Comparison of ENCODE assay signal across 8 cellular contexts in the genomic region with DNA sequence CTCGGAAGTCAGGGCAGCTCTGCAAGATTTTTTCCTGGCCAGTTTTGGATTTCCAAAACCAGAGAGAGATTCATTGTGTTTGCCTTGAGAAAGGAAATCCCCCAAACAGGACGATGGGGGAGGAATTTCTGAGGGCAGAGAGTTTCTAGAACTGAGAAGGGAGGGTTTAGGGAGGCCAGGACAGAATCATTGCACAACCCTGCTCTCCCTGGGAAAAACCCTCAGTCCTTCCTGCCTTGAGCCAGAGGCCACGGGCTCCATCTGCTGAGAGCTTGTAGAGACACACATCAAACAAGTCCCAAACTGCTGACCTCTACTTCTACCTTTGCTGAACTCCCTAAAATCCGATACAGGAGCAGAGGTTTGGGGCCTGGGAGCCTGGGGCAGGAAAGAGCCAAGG.
DNase-seq lines count a peak whose midpoint lies in the region; ATAC-seq and TF ChIP-seq lines count a peak whose summit lies in the region.

No MANE protein-coding gene starts in this region.

- peaks cover 3% of the 10 kb centered on the region for H3K27me3 Mint-ChIP-seq in activated CD4-positive, alpha-beta T cell treated with anti-CD3 and anti-CD28 coated beads, Interleukin-2, amount 10 ng/mL, durations not matched to agents 24 days and 14 days
- peaks cover 3% of the 10 kb centered on the region for H3K27me3 Mint-ChIP-seq in activated T-helper 1 cell treated with anti-CD3 and anti-CD28 coated beads, Interleukin-12 subunit alpha, Interleukin-12 subunit beta, Interleukin-2, Interleukin-4 antibody, amounts not matched to agents 30 ng/mL and 10 ng/mL and 1 ng/mL, durations not matched to agents 14 hours and 24 hours and 36 hours (ENCODE audit: insufficient read depth)

- intact Hi-C loops in stomach (cut with DNase I; ENCODE audit: low total_unique reads) = no loop called here
- intact Hi-C loops in activated CD4-positive, alpha-beta T cell treated with anti-CD3 and anti-CD28 coated beads, Interleukin-2, amount 10 ng/mL, durations not matched to agents 24 days and 14 days (cut with micrococcal nuclease) = no loop called here
- intact Hi-C loops in activated T-helper 1 cell treated with anti-CD3 and anti-CD28 coated beads, Interleukin-12 subunit alpha, Interleukin-12 subunit beta, Interleukin-2, Interleukin-4 antibody, amounts not matched to agents 30 ng/mL and 10 ng/mL and 1 ng/mL, durations not matched to agents 14 hours and 24 hours and 36 hours (cut with micrococcal nuclease) = no loop called here

- peak; percentile 69 for DNase-seq in astrocyte of the spinal cord (ENCODE audit: low read depth, low spot score)
- DNase-seq in stomach = peak; percentile 42
- DNase-seq in activated CD4-positive, alpha-beta T cell treated with anti-CD3 and anti-CD28 coated beads, Interleukin-2, amount 10 ng/mL, durations not matched to agents 24 days and 14 days = no peak
- DNase-seq in globus pallidus (ENCODE audit: low spot score) = no peak
- no peak for DNase-seq in activated T-helper 1 cell treated with anti-CD3 and anti-CD28 coated beads, Interleukin-12 subunit alpha, Interleukin-12 subunit beta, Interleukin-2, Interleukin-4 antibody, amounts not matched to agents 30 ng/mL and 10 ng/mL and 1 ng/mL, durations not matched to agents 14 hours and 24 hours and 36 hours (ENCODE audit: low spot score)

- WGBS in stomach, 5 donors = 13 to 35% (median 30%) methylated on average over 4 of the region's 4 CpGs

- H3K9ac ChIP-seq in iPS-20b (ENCODE audit: low read depth, low read length) = peak overlapping the region; percentile 4; the same call in 1 of the 2 replicates

- H3K36me3 ChIP-seq in iPS-20b (ENCODE audit: insufficient read depth, low read depth, low read length) = no peaks in the 10 kb centered on the region
- H3K36me3 ChIP-seq in stomach = no peaks in the 10 kb centered on the region

- TF ChIP-seq CTCF in astrocyte of the spinal cord (IDR thresholded peaks at IDR 0.05; ENCODE audit: low read depth, low read length) = peak; percentile 68
- peak in 1 of 7 experiments; percentile 25 for TF ChIP-seq CTCF in stomach (IDR thresholded peaks at IDR 0.05)

- no peaks in the 10 kb centered on the region for H3K36me3 Mint-ChIP-seq in activated CD4-positive, alpha-beta T cell treated with anti-CD3 and anti-CD28 coated beads, Interleukin-2, amount 10 ng/mL, durations not matched to agents 24 days and 14 days (ENCODE audit: low read depth)
- no peaks in the 10 kb centered on the region for H3K36me3 Mint-ChIP-seq in activated T-helper 1 cell treated with anti-CD3 and anti-CD28 coated beads, Interleukin-12 subunit alpha, Interleukin-12 subunit beta, Interleukin-2, Interleukin-4 antibody, amounts not matched to agents 30 ng/mL and 10 ng/mL and 1 ng/mL, durations not matched to agents 14 hours and 24 hours and 36 hours (ENCODE audit: low read depth)

- peaks cover 24% of the 10 kb centered on the region for H3K4me1 ChIP-seq in iPS-20b (ENCODE audit: insufficient read depth, low read length)
- peaks cover 0 to 26% (median 10%) of the 10 kb centered on the region in 4 donors for H3K4me1 ChIP-seq in stomach

- TF ChIP-seq POLR2A in GM18505 (IDR thresholded peaks at IDR 0.05; ENCODE audit: borderline replicate concordance, extremely low read depth, insufficient read depth, insufficient read length) = no peak
- no peak for TF ChIP-seq POLR2A in stomach (IDR thresholded peaks at IDR 0.05)

- H3K27ac ChIP-seq in iPS-20b (ENCODE audit: low read length) (no peak overlapping the region), stomach (peak overlapping the region in 4 of 5 donors; percentile 41 to 70 (median 64))

- H3K27me3 ChIP-seq in iPS-20b (ENCODE audit: insufficient read depth, low read length) (no peaks in the 10 kb centered on the region), stomach (no peaks in the 10 kb centered on the region)

- ATAC-seq in GM18505 (IDR thresholded peaks at IDR 0.05; ENCODE audit: unreplicated experiment) = peak; percentile 59
- peak; percentile 60 for ATAC-seq in HG03439 (IDR thresholded peaks at IDR 0.05; ENCODE audit: unreplicated experiment)

- no peaks in the 10 kb centered on the region for H3K9me3 ChIP-seq in iPS-20b (ENCODE audit: insufficient read depth, low read depth, low read length)
- no peaks in the 10 kb centered on the region for H3K9me3 ChIP-seq in stomach

- no peaks in the 10 kb centered on the region for H3K9me3 Mint-ChIP-seq in activated CD4-positive, alpha-beta T cell treated with anti-CD3 and anti-CD28 coated beads, Interleukin-2, amount 10 ng/mL, durations not matched to agents 24 days and 14 days
- no peaks in the 10 kb centered on the region for H3K9me3 Mint-ChIP-seq in activated T-helper 1 cell treated with anti-CD3 and anti-CD28 coated beads, Interleukin-12 subunit alpha, Interleukin-12 subunit beta, Interleukin-2, Interleukin-4 antibody, amounts not matched to agents 30 ng/mL and 10 ng/mL and 1 ng/mL, durations not matched to agents 14 hours and 24 hours and 36 hours

- no peaks in the 10 kb centered on the region for H3K4me1 Mint-ChIP-seq in activated CD4-positive, alpha-beta T cell treated with anti-CD3 and anti-CD28 coated beads, Interleukin-2, amount 10 ng/mL, durations not matched to agents 24 days and 14 days
- no peaks in the 10 kb centered on the region for H3K4me1 Mint-ChIP-seq in activated T-helper 1 cell treated with anti-CD3 and anti-CD28 coated beads, Interleukin-12 subunit alpha, Interleukin-12 subunit beta, Interleukin-2, Interleukin-4 antibody, amounts not matched to agents 30 ng/mL and 10 ng/mL and 1 ng/mL, durations not matched to agents 14 hours and 24 hours and 36 hours (ENCODE audit: low read depth)

- TF ChIP-seq EP300 in stomach (IDR thresholded peaks at IDR 0.05) = no peak

- in situ Hi-C loops in astrocyte of the spinal cord (cut with HindIII; ENCODE audit: low sequenced_read_pairs) = no loop called here

- no peak overlapping the region for H3K27ac Mint-ChIP-seq in activated CD4-positive, alpha-beta T cell treated with anti-CD3 and anti-CD28 coated beads, Interleukin-2, amount 10 ng/mL, durations not matched to agents 24 days and 14 days
- H3K27ac Mint-ChIP-seq in activated T-helper 1 cell treated with anti-CD3 and anti-CD28 coated beads, Interleukin-12 subunit alpha, Interleukin-12 subunit beta, Interleukin-2, Interleukin-4 antibody, amounts not matched to agents 30 ng/mL and 10 ng/mL and 1 ng/mL, durations not matched to agents 14 hours and 24 hours and 36 hours = no peak overlapping the region

- no peak overlapping the region for H3K4me3 Mint-ChIP-seq in activated CD4-positive, alpha-beta T cell treated with anti-CD3 and anti-CD28 coated beads, Interleukin-2, amount 10 ng/mL, durations not matched to agents 24 days and 14 days
- H3K4me3 Mint-ChIP-seq in activated T-helper 1 cell treated with anti-CD3 and anti-CD28 coated beads, Interleukin-12 subunit alpha, Interleukin-12 subunit beta, Interleukin-2, Interleukin-4 antibody, amounts not matched to agents 30 ng/mL and 10 ng/mL and 1 ng/mL, durations not matched to agents 14 hours and 24 hours and 36 hours = no peak overlapping the region

- H3K4me3 ChIP-seq in astrocyte of the spinal cord (ENCODE audit: low read depth, low read length) (no peak overlapping the region), iPS-20b (ENCODE audit: low read length) (no peak overlapping the region), stomach (no peak overlapping the region)

Comparison
In these comparisons a context has a peak if more than half of its experiments do, and no peak if none do; other contexts are left out.
1. DNase-seq: peak in astrocyte of the spinal cord (single experiment) and stomach (single experiment); none in activated CD4-positive, alpha-beta T cell treated with anti-CD3 and anti-CD28 coated beads, Interleukin-2, amount 10 ng/mL, durations not matched to agents 24 days and 14 days (single experiment), globus pallidus (single experiment) and activated T-helper 1 cell treated with anti-CD3 and anti-CD28 coated beads, Interleukin-12 subunit alpha, Interleukin-12 subunit beta, Interleukin-2, Interleukin-4 antibody, amounts not matched to agents 30 ng/mL and 10 ng/mL and 1 ng/mL, durations not matched to agents 14 hours and 24 hours and 36 hours (single experiment).